ENCODE assay signal across 29 cellular contexts in genomic region chr2:113098532-113098931, GRCh38. TPM values are rescaled to one million over a fixed set of nuclear protein-coding genes. Genes with fewer than 3 reads are reported as not detected.
DNase-seq lines count a peak whose midpoint lies in the region; ATAC-seq and TF ChIP-seq lines count a peak whose summit lies in the region.
"Had no signal": no experiment of that assay in that cellular context is flagged by ENCODE, and none has a peak within 500 bp of the region (broad histone marks: within the 10 kb centered on the region; RNA-seq: fewer than 3 reads in every experiment).

No MANE protein-coding gene starts in this region.

- H3K27ac Mint-ChIP-seq in activated naive CD4-positive, alpha-beta T cell treated with anti-CD3 and anti-CD28 coated beads for 36 hours = peak overlapping the region; percentile 79
- H3K27ac Mint-ChIP-seq in activated CD4-positive, alpha-beta memory T cell treated with anti-CD3 and anti-CD28 coated beads for 36 hours = peak overlapping the region; percentile 88
- peak overlapping the region; percentile 44 to 60 for H3K27ac Mint-ChIP-seq in effector memory CD8-positive, alpha-beta T cell
- H3K27ac Mint-ChIP-seq in stimulated activated naive B cell treated with anti-CD40 and anti-IgM and Interleukin-4, amounts not matched to agents 10 μg/mL and 1 μg/mL and 100 μg/mL, for 72 hours = peak overlapping the region; percentile 48
- H3K27ac Mint-ChIP-seq: WTC11 had no signal

- intact Hi-C loops in activated naive CD4-positive, alpha-beta T cell treated with anti-CD3 and anti-CD28 coated beads for 36 hours (cut with micrococcal nuclease) = loop anchor here (1.0 to 2.0 kb wide), 3 partner anchors 18 to 406 kb away; partner anchors contain the start of gene PSD4
- intact Hi-C loops in activated CD4-positive, alpha-beta memory T cell treated with anti-CD3 and anti-CD28 coated beads for 36 hours (cut with micrococcal nuclease) = no loop called here

- peak overlapping the region; percentile 50 for H3K4me3 Mint-ChIP-seq in activated naive CD4-positive, alpha-beta T cell treated with anti-CD3 and anti-CD28 coated beads for 36 hours
- peak overlapping the region; percentile 70 for H3K4me3 Mint-ChIP-seq in activated CD4-positive, alpha-beta memory T cell treated with anti-CD3 and anti-CD28 coated beads for 36 hours
- peak overlapping the region; percentile 48 to 72 for H3K4me3 Mint-ChIP-seq in effector memory CD8-positive, alpha-beta T cell
- peak overlapping the region in 1 of 2 donors; percentile 23 for H3K4me3 Mint-ChIP-seq in stimulated activated naive B cell treated with anti-CD40 and anti-IgM and Interleukin-4, amounts not matched to agents 10 μg/mL and 1 μg/mL and 100 μg/mL, for 72 hours
- H3K4me3 Mint-ChIP-seq: WTC11 had no signal

- H3K4me1 Mint-ChIP-seq in activated naive CD4-positive, alpha-beta T cell treated with anti-CD3 and anti-CD28 coated beads for 36 hours (ENCODE audit: low read depth) = peaks cover 23% of the 10 kb centered on the region
- peaks cover 37% of the 10 kb centered on the region for H3K4me1 Mint-ChIP-seq in activated CD4-positive, alpha-beta memory T cell treated with anti-CD3 and anti-CD28 coated beads for 36 hours (ENCODE audit: low read depth)
- peaks cover 9% of the 10 kb centered on the region in 2 donors for H3K4me1 Mint-ChIP-seq in effector memory CD8-positive, alpha-beta T cell (ENCODE audit: low read depth in 2 of 2)
- H3K4me1 Mint-ChIP-seq in stimulated activated naive B cell treated with anti-CD40 and anti-IgM and Interleukin-4, amounts not matched to agents 10 μg/mL and 1 μg/mL and 100 μg/mL, for 72 hours = peaks cover 19 to 41% of the 10 kb centered on the region in 2 donors
- H3K4me1 Mint-ChIP-seq: WTC11 had no signal

- no peak for ATAC-seq in effector memory CD8-positive, alpha-beta T cell (replicated peaks)
- no peak for ATAC-seq in stimulated activated naive B cell treated with anti-CD40 and anti-IgM and Interleukin-4, amounts not matched to agents 10 μg/mL and 1 μg/mL and 100 μg/mL, for 72 hours (replicated peaks)
- ATAC-seq in HG03378 (IDR thresholded peaks at IDR 0.05; ENCODE audit: unreplicated experiment) (no peak), HG02642 (IDR thresholded peaks at IDR 0.05; ENCODE audit: poor library complexity, unreplicated experiment) (no peak)
- ATAC-seq: left ventricle myocardium superior, WTC11 had no signal

- DNase-seq in activated naive CD4-positive, alpha-beta T cell treated with anti-CD3 and anti-CD28 coated beads for 36 hours = no peak
- DNase-seq in activated naive CD4-positive, alpha-beta T cell treated with anti-CD3 and anti-CD28 coated beads, Interleukin-2, amount 50 U/mL, for 16 hours = no peak
- no peak for DNase-seq in activated CD4-positive, alpha-beta memory T cell treated with anti-CD3 and anti-CD28 coated beads for 36 hours
- no peak for DNase-seq in effector memory CD8-positive, alpha-beta T cell
- no peak for DNase-seq in stimulated activated naive B cell treated with anti-CD40 and anti-IgM and Interleukin-4, amounts not matched to agents 10 μg/mL and 1 μg/mL and 100 μg/mL, for 72 hours
- DNase-seq in GM13977 (ENCODE audit: low spot score) = no peak
- DNase-seq: activated gamma-delta T cell treated with Interleukin-2 at 50 U/mL for 16 hours; DMS53; erythroblast; H7; left ventricle myocardium superior; NCI-H146; NCI-H2171 treated with DMSO at 0.1 percent for 48 hours; NCI-H526; sigmoid colon; stimulated activated CD4-positive, alpha-beta T cell treated with anti-CD3 and anti-CD28 coated beads, Interleukin-15, amount 100 ng/mL, for 24 hours; T-helper 9 cell; uterus had no signal

- in situ Hi-C loops in GM13977 (cut with MboI; ENCODE audit: low pct_unique_long_range_greater_than_20kb, low sequenced_read_pairs, unreplicated experiment) = no loop called here

- peaks cover 20% of the 10 kb centered on the region for H3K9me3 Mint-ChIP-seq in activated naive CD4-positive, alpha-beta T cell treated with anti-CD3 and anti-CD28 coated beads for 36 hours
- peaks cover 24% of the 10 kb centered on the region for H3K9me3 Mint-ChIP-seq in activated CD4-positive, alpha-beta memory T cell treated with anti-CD3 and anti-CD28 coated beads for 36 hours
- H3K9me3 Mint-ChIP-seq in effector memory CD8-positive, alpha-beta T cell = peaks cover 0 to 6% of the 10 kb centered on the region in 2 donors
- H3K9me3 Mint-ChIP-seq in stimulated activated naive B cell treated with anti-CD40 and anti-IgM and Interleukin-4, amounts not matched to agents 10 μg/mL and 1 μg/mL and 100 μg/mL, for 72 hours = peaks cover 13 to 28% of the 10 kb centered on the region in 2 donors

- H3K27me3 Mint-ChIP-seq in activated naive CD4-positive, alpha-beta T cell treated with anti-CD3 and anti-CD28 coated beads for 36 hours (ENCODE audit: low read depth) = no peaks in the 10 kb centered on the region
- peaks cover 4% of the 10 kb centered on the region for H3K27me3 Mint-ChIP-seq in activated CD4-positive, alpha-beta memory T cell treated with anti-CD3 and anti-CD28 coated beads for 36 hours
- H3K27me3 Mint-ChIP-seq in effector memory CD8-positive, alpha-beta T cell = peaks cover 20% of the 10 kb centered on the region in 2 donors
- peaks cover 13 to 27% of the 10 kb centered on the region in 2 donors for H3K27me3 Mint-ChIP-seq in stimulated activated naive B cell treated with anti-CD40 and anti-IgM and Interleukin-4, amounts not matched to agents 10 μg/mL and 1 μg/mL and 100 μg/mL, for 72 hours

- POLR2A ChIA-PET in activated CD4-positive, alpha-beta memory T cell treated with anti-CD3 and anti-CD28 coated beads for 36 hours (lab: Charles Lee) = interaction anchor here (0.9 to 1.3 kb wide), 3 partner anchors 9 to 76 kb away, joined by 4 to 6 read pairs (median 4); partner anchors contain the start of gene PSD4

- CTCF ChIA-PET in activated naive CD4-positive, alpha-beta T cell treated with anti-CD3 and anti-CD28 coated beads for 36 hours (lab: Charles Lee) = interaction anchor here (0.8 to 1.8 kb wide), 4 partner anchors 9 to 102 kb away, joined by 3 to 5 read pairs (median 3); no protein-coding TSS in a partner anchor
- CTCF ChIA-PET in activated CD4-positive, alpha-beta memory T cell treated with anti-CD3 and anti-CD28 coated beads for 36 hours (lab: Charles Lee) = interaction anchor here (1.1 to 2.4 kb wide), 4 partner anchors 13 to 100 kb away, joined by 5 to 15 read pairs (median 8); no protein-coding TSS in a partner anchor

- H3K36me3 Mint-ChIP-seq in activated naive CD4-positive, alpha-beta T cell treated with anti-CD3 and anti-CD28 coated beads for 36 hours (ENCODE audit: low read depth) = peaks cover 3% of the 10 kb centered on the region
- peaks cover 7% of the 10 kb centered on the region for H3K36me3 Mint-ChIP-seq in activated CD4-positive, alpha-beta memory T cell treated with anti-CD3 and anti-CD28 coated beads for 36 hours
- H3K36me3 Mint-ChIP-seq in effector memory CD8-positive, alpha-beta T cell (ENCODE audit: insufficient read depth) = no peaks in the 10 kb centered on the region
- H3K36me3 Mint-ChIP-seq in stimulated activated naive B cell treated with anti-CD40 and anti-IgM and Interleukin-4, amounts not matched to agents 10 μg/mL and 1 μg/mL and 100 μg/mL, for 72 hours = peaks cover 12 to 20% of the 10 kb centered on the region in 2 donors
- H3K36me3 Mint-ChIP-seq: CD14-positive monocyte had no signal

- no peak for TF ChIP-seq CTCF in GM13977 (IDR thresholded peaks at IDR 0.05; ENCODE audit: extremely low read depth, insufficient read depth, missing control alignments)

RNA-seq across cellular contexts. Expression of gene IL1RN, which starts 28.9 kb away (rescaled TPM):
- total RNA-seq in activated naive CD4-positive, alpha-beta T cell treated with anti-CD3 and anti-CD28 coated beads for 36 hours = 1 to 10 TPM in 1 of 2 experiments, under 1 TPM in 1; 0.77 to 1.2 TPM
- 10 to 100 TPM in 1 of 2 experiments, 1 to 10 TPM in 1; 9.8 to 10.5 TPM for total RNA-seq in activated CD4-positive, alpha-beta memory T cell treated with anti-CD3 and anti-CD28 coated beads for 36 hours
- total RNA-seq: cerebellum, frontal cortex, H7, SK-MEL-5, WTC11 had no signal

RNA-seq across cellular contexts. Expression of gene IL1F10, which starts 30.8 kb away (rescaled TPM):
- not detected for total RNA-seq in activated naive CD4-positive, alpha-beta T cell treated with anti-CD3 and anti-CD28 coated beads for 36 hours
- total RNA-seq in activated CD4-positive, alpha-beta memory T cell treated with anti-CD3 and anti-CD28 coated beads for 36 hours = not detected
- total RNA-seq: cerebellum, frontal cortex, H7, hepatocyte, left ventricle myocardium superior, mononuclear cell, posterior vena cava, RPMI7951, sigmoid colon, SK-MEL-5, uterus, WTC11 had no signal

RNA-seq across cellular contexts. Expression of gene IL36RN, which starts 39.5 kb away (rescaled TPM):
- total RNA-seq in activated naive CD4-positive, alpha-beta T cell treated with anti-CD3 and anti-CD28 coated beads for 36 hours = not detected
- total RNA-seq in activated CD4-positive, alpha-beta memory T cell treated with anti-CD3 and anti-CD28 coated beads for 36 hours = not detected
- total RNA-seq: cerebellum, frontal cortex, H7, left ventricle myocardium superior, mononuclear cell, posterior vena cava, RPMI7951, sigmoid colon, SK-MEL-5, uterus, WTC11 had no signal

RNA-seq across cellular contexts. Expression of gene IL36B, which starts 45.9 kb away (rescaled TPM):
- total RNA-seq in activated naive CD4-positive, alpha-beta T cell treated with anti-CD3 and anti-CD28 coated beads for 36 hours = not detected
- not detected for total RNA-seq in activated CD4-positive, alpha-beta memory T cell treated with anti-CD3 and anti-CD28 coated beads for 36 hours
- total RNA-seq: cerebellum, frontal cortex, H7, hepatocyte, left ventricle myocardium superior, mononuclear cell, posterior vena cava, RPMI7951, sigmoid colon, SK-MEL-5, uterus, WTC11 had no signal

Comparison
In these comparisons a context has a peak if more than half of its experiments do, and no peak if none do; other contexts are left out.
1. RNA of gene IL1RN, which starts 28.9 kb away (total RNA-seq): 9.8 to 10.5 TPM in activated CD4-positive, alpha-beta memory T cell treated with anti-CD3 and anti-CD28 coated beads for 36 hours; 0.77 to 1.2 TPM in activated naive CD4-positive, alpha-beta T cell treated with anti-CD3 and anti-CD28 coated beads for 36 hours; every median in the first group is over 4 times any median in the second.
2. Peak in every context shown above with its lines, with median percentiles within 50 percentile points of each other: H3K27ac Mint-ChIP-seq.